ENCODE assay signal across 8 cellular contexts in the genomic region with DNA sequence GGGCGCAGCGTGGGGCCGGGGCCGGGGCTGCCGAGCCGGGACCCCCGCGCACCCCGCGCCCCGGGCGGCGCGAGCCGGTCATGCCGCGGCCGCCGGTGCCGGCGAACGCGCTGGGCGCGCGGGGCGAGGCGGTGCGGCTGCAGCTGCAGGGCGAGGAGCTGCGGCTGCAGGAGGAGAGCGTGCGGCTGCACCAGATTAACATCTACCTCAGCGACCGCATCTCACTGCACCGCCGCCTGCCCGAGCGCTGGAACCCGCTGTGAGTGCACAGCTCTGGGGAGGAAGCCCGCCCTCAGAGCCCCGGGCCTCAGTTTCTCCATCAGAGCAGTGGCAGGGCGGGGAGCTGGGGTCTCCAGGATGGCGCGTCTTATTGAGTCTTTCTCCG. TPM values are rescaled to one million over a fixed set of nuclear protein-coding genes. Genes with fewer than 3 reads are reported as not detected.
DNase-seq lines count a peak whose midpoint lies in the region; ATAC-seq and TF ChIP-seq lines count a peak whose summit lies in the region.

No MANE protein-coding gene starts in this region.

- TF ChIP-seq CTCF in astrocyte of the cerebellum (IDR thresholded peaks at IDR 0.05; ENCODE audit: low read depth, low read length, missing control alignments), result no peak

- H3K4me3 ChIP-seq in MG63 (peak overlapping the region; percentile 34), astrocyte of the cerebellum (ENCODE audit: low read depth, low read length) (peak overlapping the region; percentile 40), subcutaneous abdominal adipose tissue (ENCODE audit: low read depth in 1 of 5, low read length in 5 of 5) (peak overlapping the region; percentile 51 to 78 (median 66))

- H3K27ac ChIP-seq in subcutaneous abdominal adipose tissue (ENCODE audit: low read depth, low read length), result no peak overlapping the region

- peak; percentile 43 for ATAC-seq in left lobe of liver

- H3K27me3 Mint-ChIP-seq in activated CD4-positive, alpha-beta T cell treated with anti-CD3 and anti-CD28 coated beads, Interleukin-2, amount 10 ng/mL, durations not matched to agents 24 days and 14 days, result peaks cover 46% of the 10 kb centered on the region

- H3K9me3 ChIP-seq in MG63, result peaks cover under 1% of the 10 kb centered on the region; the same call in 1 of the 2 replicates
- no peaks in the 10 kb centered on the region for H3K9me3 ChIP-seq in subcutaneous abdominal adipose tissue (ENCODE audit: control insufficient read depth in 5 of 5, low read length in 5 of 5)

- peaks cover 3% of the 10 kb centered on the region for H3K9me3 Mint-ChIP-seq in activated CD4-positive, alpha-beta T cell treated with anti-CD3 and anti-CD28 coated beads, Interleukin-2, amount 10 ng/mL, durations not matched to agents 24 days and 14 days

- peaks cover 2 to 21% (median 18%) of the 10 kb centered on the region in 5 donors for H3K4me1 ChIP-seq in subcutaneous abdominal adipose tissue (ENCODE audit: control insufficient read depth in 5 of 5, insufficient read depth in 5 of 5, low read length in 5 of 5)

- in situ Hi-C loops in astrocyte of the cerebellum (cut with HindIII; ENCODE audit: low sequenced_read_pairs), result no loop called here

- peak overlapping the region in 3 of 5 donors; percentile 39 to 56 (median 46) for H3K9ac ChIP-seq in subcutaneous abdominal adipose tissue (ENCODE audit: low read length in 5 of 5)

- peaks cover 24% of the 10 kb centered on the region for H3K4me1 Mint-ChIP-seq in activated CD4-positive, alpha-beta T cell treated with anti-CD3 and anti-CD28 coated beads, Interleukin-2, amount 10 ng/mL, durations not matched to agents 24 days and 14 days

- H3K27ac Mint-ChIP-seq in activated CD4-positive, alpha-beta T cell treated with anti-CD3 and anti-CD28 coated beads, Interleukin-2, amount 10 ng/mL, durations not matched to agents 24 days and 14 days, result peak overlapping the region; percentile 43

- H3K4me3 Mint-ChIP-seq in activated CD4-positive, alpha-beta T cell treated with anti-CD3 and anti-CD28 coated beads, Interleukin-2, amount 10 ng/mL, durations not matched to agents 24 days and 14 days, result peak overlapping the region; percentile 84

- H3K27me3 ChIP-seq in MG63 (no peaks in the 10 kb centered on the region), subcutaneous abdominal adipose tissue (ENCODE audit: control insufficient read depth in 5 of 5, insufficient read depth in 4 of 5, low read length in 5 of 5) (peaks cover 3 to 18% (median 13%) of the 10 kb centered on the region in 5 donors)

- peak; percentile 81 for DNase-seq in activated CD4-positive, alpha-beta T cell treated with anti-CD3 and anti-CD28 coated beads, Interleukin-2, amount 10 ng/mL, durations not matched to agents 24 days and 14 days
- no peak for DNase-seq in activated CD4-positive, alpha-beta T cell treated with anti-CD3 and anti-CD28 coated beads for 1 hour
- DNase-seq in MG63 (no peak), astrocyte of the cerebellum (ENCODE audit: low read depth) (no peak), left lobe of liver (ENCODE audit: low spot score) (no peak), MV-4-11 (lab: John Stamatoyannopoulos, UW) (no peak), RKO (ENCODE audit: low spot score) (no peak)

- peaks cover under 1% of the 10 kb centered on the region for H3K36me3 Mint-ChIP-seq in activated CD4-positive, alpha-beta T cell treated with anti-CD3 and anti-CD28 coated beads, Interleukin-2, amount 10 ng/mL, durations not matched to agents 24 days and 14 days (ENCODE audit: low read depth)

- intact Hi-C loops in activated CD4-positive, alpha-beta T cell treated with anti-CD3 and anti-CD28 coated beads, Interleukin-2, amount 10 ng/mL, durations not matched to agents 24 days and 14 days (cut with micrococcal nuclease), result loop anchor here (2.0 kb wide), 1 partner anchor 191 kb away; no protein-coding TSS in a partner anchor

- no peaks in the 10 kb centered on the region for H3K36me3 ChIP-seq in MG63
- no peaks in the 10 kb centered on the region for H3K36me3 ChIP-seq in subcutaneous abdominal adipose tissue (ENCODE audit: control insufficient read depth in 5 of 5, insufficient read depth in 5 of 5, low read length in 5 of 5)

RNA-seq across cellular contexts. Expression of a gene that starts 0.3 kb away (rescaled TPM):
- 2.8 and 3.6 TPM in 2 replicates for total RNA-seq in activated CD4-positive, alpha-beta T cell treated with anti-CD3 and anti-CD28 coated beads, Interleukin-2, amount 10 ng/mL, durations not matched to agents 24 days and 14 days
- total RNA-seq in MG63 (2014; rRNA removed; shearing (Covaris generic); ENCODE audit: low replicate concordance), result 0.22 and 0.99 TPM in 2 replicates
- total RNA-seq in left lobe of liver, result 0.35 TPM

RNA-seq across cellular contexts. Expression of a gene that starts 11.4 kb away (rescaled TPM):
- total RNA-seq in activated CD4-positive, alpha-beta T cell treated with anti-CD3 and anti-CD28 coated beads, Interleukin-2, amount 10 ng/mL, durations not matched to agents 24 days and 14 days, result 13.4 and 13.6 TPM in 2 replicates
- total RNA-seq in MG63 (2014; rRNA removed; shearing (Covaris generic); ENCODE audit: low replicate concordance), result 7.8 and 29.1 TPM in 2 replicates
- total RNA-seq in left lobe of liver, result 5.7 TPM
